Comparison of ENCODE assay signal across 22 cellular contexts in the genomic region with DNA sequence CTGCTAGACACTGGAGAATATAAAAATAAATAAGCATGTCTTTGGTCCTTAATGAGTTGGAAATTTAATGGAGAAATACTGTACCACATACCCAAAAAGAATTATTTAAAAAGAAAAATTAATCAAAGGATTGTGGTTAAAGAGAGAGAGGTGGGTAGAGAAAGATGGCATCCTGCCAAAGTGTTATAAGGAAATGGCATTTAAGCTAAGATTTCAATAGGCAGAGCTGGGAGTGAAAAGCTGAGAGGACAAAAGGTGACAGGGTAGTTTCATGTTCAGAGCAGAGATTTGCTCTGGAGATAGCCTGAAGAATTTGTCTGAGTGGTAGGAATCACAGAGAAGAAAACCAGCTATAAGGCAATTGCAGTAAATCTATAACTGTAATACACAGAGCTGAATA.
A peak's percentile ranks its signal among the peaks of the same experiment; 100 is the strongest.
DNase-seq lines count a peak whose midpoint lies in the region; ATAC-seq and TF ChIP-seq lines count a peak whose summit lies in the region.
"Had no signal": no experiment of that assay in that cellular context is flagged by ENCODE, and none has a peak within 500 bp of the region (broad histone marks: within the 10 kb centered on the region; RNA-seq: fewer than 3 reads in every experiment).

No MANE protein-coding gene starts in this region.

- TF ChIP-seq CTCF in A673 (conservative IDR thresholded peaks at IDR 0.05; ENCODE audit: low read depth, low read length) (no peak), nephron progenitor cell (IDR thresholded peaks at IDR 0.05) (no peak)

- no peaks in the 10 kb centered on the region for H3K27me3 Mint-ChIP-seq in activated T-cell treated with anti-CD3 and anti-CD28 coated beads, Interleukin-2, amount 50 U/mL, for 72 hours (ENCODE audit: low read depth)
- H3K27me3 Mint-ChIP-seq in nephron progenitor cell (ENCODE audit: low read depth, poor library complexity) = peaks cover 4% of the 10 kb centered on the region
- H3K27me3 Mint-ChIP-seq: activated CD4-positive, alpha-beta memory T cell treated with anti-CD3 and anti-CD28 coated beads, Interleukin-2, amount 10 ng/mL, durations not matched to agents 7 days and 5 days; brain; CD4-positive, alpha-beta T cell; stimulated activated naive CD8-positive, alpha-beta T cell treated with anti-CD3 and anti-CD28 coated beads, Interleukin-15, Interleukin-2, amounts not matched to agents 100 ng/mL and 50 ng/mL, for 24 hours had no signal

- H3K27ac ChIP-seq in A673 (ENCODE audit: low read depth, low read length, poor library complexity, severe bottlenecking) = no peak overlapping the region
- H3K27ac ChIP-seq: coronary artery, right lobe of liver, SJCRH30, transverse colon had no signal

- H3K36me3 Mint-ChIP-seq in activated T-cell treated with anti-CD3 and anti-CD28 coated beads, Interleukin-2, amount 50 U/mL, for 72 hours (ENCODE audit: insufficient read depth in 2 of 2) = peaks cover 0 to 3% of the 10 kb centered on the region in 2 donors
- H3K36me3 Mint-ChIP-seq in nephron progenitor cell (ENCODE audit: low read depth) = no peaks in the 10 kb centered on the region
- H3K36me3 Mint-ChIP-seq: activated naive CD4-positive, alpha-beta T cell treated with anti-CD3 and anti-CD28 coated beads, Interleukin-2, amount 50 U/mL, for 72 hours; brain; WTC11 had no signal

- no peaks in the 10 kb centered on the region for H3K36me3 ChIP-seq in A673 (ENCODE audit: insufficient read depth, low read length, poor library complexity, severe bottlenecking)
- H3K36me3 ChIP-seq: right lobe of liver, SJCRH30, transverse colon had no signal

- H3K27me3 ChIP-seq in A673 (replicated peaks; ENCODE audit: insufficient read depth, low read depth, low read length, poor library complexity) = no peaks in the 10 kb centered on the region
- H3K27me3 ChIP-seq: right lobe of liver, SJCRH30, transverse colon had no signal

- H3K9me3 ChIP-seq in A673 (ENCODE audit: low read depth, low read length, poor library complexity, severe bottlenecking) = no peaks in the 10 kb centered on the region
- H3K9me3 ChIP-seq: right lobe of liver, SJCRH30, transverse colon had no signal

- DNase-seq in A673 (ENCODE audit: low spot score) = peak; percentile 30
- DNase-seq in H4 (ENCODE audit: low spot score) = peak; percentile 19
- DNase-seq in NCI-H2029 treated with DMSO at 0.1 percent for 48 hours (lab: John Stamatoyannopoulos, UW) = peak; percentile 69
- DNase-seq in RPMI8226 = peak; percentile 64
- no peak for DNase-seq in activated T-cell treated with anti-CD3 and anti-CD28 coated beads, Interleukin-2, amount 50 U/mL, for 72 hours
- no peak for DNase-seq in nephron progenitor cell
- DNase-seq in NCI-H446 treated with DMSO at 0.1 percent for 48 hours (lab: John Stamatoyannopoulos, UW) = no peak
- DNase-seq: activated CD4-positive, alpha-beta memory T cell treated with anti-CD3 and anti-CD28 coated beads, Interleukin-2, amount 10 ng/mL, durations not matched to agents 7 days and 5 days; activated T-cell treated with anti-CD3 and anti-CD28 coated beads, Interleukin-2, amount 50 U/mL, for 48 hours; CD4-positive, alpha-beta T cell; islet precursor cell; NCI-H1930; right lobe of liver; stimulated activated CD4-positive, alpha-beta T cell treated with anti-CD3 and anti-CD28 coated beads, Interleukin-1b, Interleukin-23, amount 100 ng/mL, for 48 hours; transverse colon had no signal

- CTCF ChIA-PET in A673 (lab: Charles Lee) = no interaction called here

- no peak overlapping the region for H3K4me3 Mint-ChIP-seq in activated T-cell treated with anti-CD3 and anti-CD28 coated beads, Interleukin-2, amount 50 U/mL, for 72 hours
- H3K4me3 Mint-ChIP-seq in nephron progenitor cell = no peak overlapping the region
- H3K4me3 Mint-ChIP-seq: activated CD4-positive, alpha-beta memory T cell treated with anti-CD3 and anti-CD28 coated beads, Interleukin-2, amount 10 ng/mL, durations not matched to agents 7 days and 5 days; brain; CD4-positive, alpha-beta T cell; stimulated activated naive CD8-positive, alpha-beta T cell treated with anti-CD3 and anti-CD28 coated beads, Interleukin-15, Interleukin-2, amounts not matched to agents 100 ng/mL and 50 ng/mL, for 24 hours; WTC11 had no signal

- H3K4me1 ChIP-seq in A673 (ENCODE audit: insufficient read depth, low read length, poor library complexity, severe bottlenecking) = no peaks in the 10 kb centered on the region
- H3K4me1 ChIP-seq: right lobe of liver, SJCRH30, transverse colon had no signal

- ATAC-seq in activated T-cell treated with anti-CD3 and anti-CD28 coated beads, Interleukin-2, amount 50 U/mL, for 72 hours (replicated peaks in 1 of 2) = no peak
- no peak for ATAC-seq in GM21367 (IDR thresholded peaks at IDR 0.05; ENCODE audit: unreplicated experiment)
- ATAC-seq: activated naive CD4-positive, alpha-beta T cell treated with anti-CD3 and anti-CD28 coated beads, Interleukin-2, amount 50 U/mL, for 72 hours; right lobe of liver; WTC11 had no signal

- no peaks in the 10 kb centered on the region for H3K4me1 Mint-ChIP-seq in activated T-cell treated with anti-CD3 and anti-CD28 coated beads, Interleukin-2, amount 50 U/mL, for 72 hours (ENCODE audit: low read depth)
- no peaks in the 10 kb centered on the region for H3K4me1 Mint-ChIP-seq in nephron progenitor cell
- H3K4me1 Mint-ChIP-seq: activated CD4-positive, alpha-beta memory T cell treated with anti-CD3 and anti-CD28 coated beads, Interleukin-2, amount 10 ng/mL, durations not matched to agents 7 days and 5 days; WTC11 had no signal

- no peak overlapping the region for H3K4me3 ChIP-seq in A673 (ENCODE audit: low read depth, low read length, poor library complexity, severe bottlenecking)
- H3K4me3 ChIP-seq: coronary artery, right lobe of liver, SJCRH30, transverse colon had no signal

- POLR2A ChIA-PET in A673 (lab: Charles Lee; ENCODE audit: low non-redundant PET) = no interaction called here

- BruUV-seq in A673 (replicated peaks; lab: Mats Ljungman, UMichigan) = no TSS peak

- peaks cover 7 to 11% of the 10 kb centered on the region in 2 donors for H3K9me3 Mint-ChIP-seq in activated T-cell treated with anti-CD3 and anti-CD28 coated beads, Interleukin-2, amount 50 U/mL, for 72 hours
- no peaks in the 10 kb centered on the region for H3K9me3 Mint-ChIP-seq in nephron progenitor cell
- H3K9me3 Mint-ChIP-seq: WTC11 had no signal

- no peak overlapping the region for H3K27ac Mint-ChIP-seq in activated T-cell treated with anti-CD3 and anti-CD28 coated beads, Interleukin-2, amount 50 U/mL, for 72 hours
- H3K27ac Mint-ChIP-seq in nephron progenitor cell = no peak overlapping the region
- H3K27ac Mint-ChIP-seq: activated CD4-positive, alpha-beta memory T cell treated with anti-CD3 and anti-CD28 coated beads, Interleukin-2, amount 10 ng/mL, durations not matched to agents 7 days and 5 days; activated naive CD4-positive, alpha-beta T cell treated with anti-CD3 and anti-CD28 coated beads, Interleukin-2, amount 50 U/mL, for 72 hours; brain; CD4-positive, alpha-beta T cell; stimulated activated naive CD8-positive, alpha-beta T cell treated with anti-CD3 and anti-CD28 coated beads, Interleukin-15, Interleukin-2, amounts not matched to agents 100 ng/mL and 50 ng/mL, for 24 hours; WTC11 had no signal

- intact Hi-C loops in A673 (cut with micrococcal nuclease; ENCODE audit: unreplicated experiment) = no loop called here

Comparison
In these comparisons a context has a peak if more than half of its experiments do, and no peak if none do; other contexts are left out.
1. DNase-seq: peak in A673 (single experiment), H4 (single experiment), NCI-H2029 treated with DMSO at 0.1 percent for 48 hours (single experiment) and RPMI8226 (single experiment); none in activated T-cell treated with anti-CD3 and anti-CD28 coated beads, Interleukin-2, amount 50 U/mL, for 72 hours (0 of 2), nephron progenitor cell (single experiment) and NCI-H446 treated with DMSO at 0.1 percent for 48 hours (single experiment).